1 cellular context compared by ENCODE assay signal in the genomic region with DNA sequence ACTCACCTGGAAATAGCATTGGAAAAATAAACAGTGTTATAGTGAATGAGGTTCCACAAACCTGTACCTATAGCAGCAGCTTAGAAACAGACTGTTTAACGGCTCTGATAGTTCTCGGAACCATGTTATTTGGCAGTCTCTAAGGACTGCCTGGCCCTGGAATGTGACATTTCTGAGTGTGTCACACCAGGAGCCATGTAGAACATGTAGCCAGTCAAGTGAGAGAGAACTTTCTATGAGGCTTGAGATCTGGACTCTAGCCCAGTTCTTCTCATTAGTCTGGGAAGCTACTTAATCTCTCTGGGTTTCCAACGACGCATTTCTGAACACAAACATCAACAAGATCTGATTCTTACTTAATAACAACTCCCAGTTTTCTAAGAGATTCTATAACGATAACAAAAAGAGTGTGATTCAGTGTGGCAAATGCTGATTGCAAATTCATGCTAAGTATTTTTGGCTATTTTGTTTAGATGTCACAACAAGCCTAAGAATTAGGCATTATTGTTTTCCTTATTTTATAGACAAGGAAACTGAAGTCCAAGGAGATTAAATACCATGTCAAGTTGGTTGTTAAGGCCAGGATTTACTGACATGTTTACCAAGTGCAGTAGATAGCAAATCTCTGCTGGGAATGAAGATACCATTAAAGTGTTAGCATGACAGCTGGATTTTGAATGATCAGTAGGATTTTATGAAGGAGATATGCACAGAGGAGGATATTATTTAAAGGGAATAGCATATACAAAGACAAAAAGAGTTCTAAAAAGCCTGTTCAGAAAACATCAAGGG.
TF ChIP-seq lines count a peak whose summit lies in the region.

No MANE protein-coding gene starts in this region.

TF ChIP-seq in GM23338, 12 proteins besides CTCF, POLR2A, EP300 and RAD21 (continued from another document):
- TF ChIP-seq, protein P1, sequence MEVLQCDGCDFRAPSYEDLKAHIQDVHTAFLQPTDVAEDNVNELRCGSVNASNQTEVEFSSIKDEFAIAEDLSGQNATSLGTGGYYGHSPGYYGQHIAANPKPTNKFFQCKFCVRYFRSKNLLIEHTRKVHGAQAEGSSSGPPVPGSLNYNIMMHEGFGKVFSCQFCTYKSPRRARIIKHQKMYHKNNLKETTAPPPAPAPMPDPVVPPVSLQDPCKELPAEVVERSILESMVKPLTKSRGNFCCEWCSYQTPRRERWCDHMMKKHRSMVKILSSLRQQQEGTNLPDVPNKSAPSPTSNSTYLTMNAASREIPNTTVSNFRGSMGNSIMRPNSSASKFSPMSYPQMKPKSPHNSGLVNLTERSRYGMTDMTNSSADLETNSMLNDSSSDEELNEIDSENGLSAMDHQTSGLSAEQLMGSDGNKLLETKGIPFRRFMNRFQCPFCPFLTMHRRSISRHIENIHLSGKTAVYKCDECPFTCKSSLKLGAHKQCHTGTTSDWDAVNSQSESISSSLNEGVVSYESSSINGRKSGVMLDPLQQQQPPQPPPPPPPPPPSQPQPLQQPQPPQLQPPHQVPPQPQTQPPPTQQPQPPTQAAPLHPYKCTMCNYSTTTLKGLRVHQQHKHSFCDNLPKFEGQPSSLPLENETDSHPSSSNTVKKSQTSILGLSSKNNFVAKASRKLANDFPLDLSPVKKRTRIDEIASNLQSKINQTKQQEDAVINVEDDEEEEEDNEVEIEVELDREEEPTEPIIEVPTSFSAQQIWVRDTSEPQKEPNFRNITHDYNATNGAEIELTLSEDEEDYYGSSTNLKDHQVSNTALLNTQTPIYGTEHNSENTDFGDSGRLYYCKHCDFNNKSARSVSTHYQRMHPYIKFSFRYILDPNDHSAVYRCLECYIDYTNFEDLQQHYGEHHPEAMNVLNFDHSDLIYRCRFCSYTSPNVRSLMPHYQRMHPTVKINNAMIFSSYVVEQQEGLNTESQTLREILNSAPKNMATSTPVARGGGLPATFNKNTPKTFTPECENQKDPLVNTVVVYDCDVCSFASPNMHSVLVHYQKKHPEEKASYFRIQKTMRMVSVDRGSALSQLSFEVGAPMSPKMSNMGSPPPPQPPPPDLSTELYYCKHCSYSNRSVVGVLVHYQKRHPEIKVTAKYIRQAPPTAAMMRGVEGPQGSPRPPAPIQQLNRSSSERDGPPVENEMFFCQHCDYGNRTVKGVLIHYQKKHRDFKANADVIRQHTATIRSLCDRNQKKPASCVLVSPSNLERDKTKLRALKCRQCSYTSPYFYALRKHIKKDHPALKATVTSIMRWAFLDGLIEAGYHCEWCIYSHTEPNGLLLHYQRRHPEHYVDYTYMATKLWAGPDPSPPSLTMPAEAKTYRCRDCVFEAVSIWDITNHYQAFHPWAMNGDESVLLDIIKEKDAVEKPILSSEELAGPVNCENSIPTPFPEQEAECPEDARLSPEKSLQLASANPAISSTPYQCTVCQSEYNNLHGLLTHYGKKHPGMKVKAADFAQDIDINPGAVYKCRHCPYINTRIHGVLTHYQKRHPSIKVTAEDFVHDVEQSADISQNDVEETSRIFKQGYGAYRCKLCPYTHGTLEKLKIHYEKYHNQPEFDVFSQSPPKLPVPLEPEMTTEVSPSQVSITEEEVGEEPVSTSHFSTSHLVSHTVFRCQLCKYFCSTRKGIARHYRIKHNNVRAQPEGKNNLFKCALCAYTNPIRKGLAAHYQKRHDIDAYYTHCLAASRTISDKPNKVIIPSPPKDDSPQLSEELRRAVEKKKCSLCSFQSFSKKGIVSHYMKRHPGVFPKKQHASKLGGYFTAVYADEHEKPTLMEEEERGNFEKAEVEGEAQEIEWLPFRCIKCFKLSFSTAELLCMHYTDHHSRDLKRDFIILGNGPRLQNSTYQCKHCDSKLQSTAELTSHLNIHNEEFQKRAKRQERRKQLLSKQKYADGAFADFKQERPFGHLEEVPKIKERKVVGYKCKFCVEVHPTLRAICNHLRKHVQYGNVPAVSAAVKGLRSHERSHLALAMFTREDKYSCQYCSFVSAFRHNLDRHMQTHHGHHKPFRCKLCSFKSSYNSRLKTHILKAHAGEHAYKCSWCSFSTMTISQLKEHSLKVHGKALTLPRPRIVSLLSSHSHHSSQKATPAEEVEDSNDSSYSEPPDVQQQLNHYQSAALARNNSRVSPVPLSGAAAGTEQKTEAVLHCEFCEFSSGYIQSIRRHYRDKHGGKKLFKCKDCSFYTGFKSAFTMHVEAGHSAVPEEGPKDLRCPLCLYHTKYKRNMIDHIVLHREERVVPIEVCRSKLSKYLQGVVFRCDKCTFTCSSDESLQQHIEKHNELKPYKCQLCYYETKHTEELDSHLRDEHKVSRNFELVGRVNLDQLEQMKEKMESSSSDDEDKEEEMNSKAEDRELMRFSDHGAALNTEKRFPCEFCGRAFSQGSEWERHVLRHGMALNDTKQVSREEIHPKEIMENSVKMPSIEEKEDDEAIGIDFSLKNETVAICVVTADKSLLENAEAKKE (CRISPR knock-in tag; IDR thresholded peaks at IDR 0.05) = no peak
- TF ChIP-seq ZNF114 (CRISPR knock-in tag; IDR thresholded peaks at IDR 0.05) (no peak), STAT1 (IDR thresholded peaks at IDR 0.05; ENCODE audit: unreplicated experiment) (no peak), EZH2 (IDR thresholded peaks at IDR 0.05; ENCODE audit: low read depth, unreplicated experiment) (no peak), ZNF331 (CRISPR knock-in tag; IDR thresholded peaks at IDR 0.05; ENCODE audit: low read depth) (no peak), JUNB (IDR thresholded peaks at IDR 0.05; ENCODE audit: unreplicated experiment) (no peak)
- TF ChIP-seq, protein P2, sequence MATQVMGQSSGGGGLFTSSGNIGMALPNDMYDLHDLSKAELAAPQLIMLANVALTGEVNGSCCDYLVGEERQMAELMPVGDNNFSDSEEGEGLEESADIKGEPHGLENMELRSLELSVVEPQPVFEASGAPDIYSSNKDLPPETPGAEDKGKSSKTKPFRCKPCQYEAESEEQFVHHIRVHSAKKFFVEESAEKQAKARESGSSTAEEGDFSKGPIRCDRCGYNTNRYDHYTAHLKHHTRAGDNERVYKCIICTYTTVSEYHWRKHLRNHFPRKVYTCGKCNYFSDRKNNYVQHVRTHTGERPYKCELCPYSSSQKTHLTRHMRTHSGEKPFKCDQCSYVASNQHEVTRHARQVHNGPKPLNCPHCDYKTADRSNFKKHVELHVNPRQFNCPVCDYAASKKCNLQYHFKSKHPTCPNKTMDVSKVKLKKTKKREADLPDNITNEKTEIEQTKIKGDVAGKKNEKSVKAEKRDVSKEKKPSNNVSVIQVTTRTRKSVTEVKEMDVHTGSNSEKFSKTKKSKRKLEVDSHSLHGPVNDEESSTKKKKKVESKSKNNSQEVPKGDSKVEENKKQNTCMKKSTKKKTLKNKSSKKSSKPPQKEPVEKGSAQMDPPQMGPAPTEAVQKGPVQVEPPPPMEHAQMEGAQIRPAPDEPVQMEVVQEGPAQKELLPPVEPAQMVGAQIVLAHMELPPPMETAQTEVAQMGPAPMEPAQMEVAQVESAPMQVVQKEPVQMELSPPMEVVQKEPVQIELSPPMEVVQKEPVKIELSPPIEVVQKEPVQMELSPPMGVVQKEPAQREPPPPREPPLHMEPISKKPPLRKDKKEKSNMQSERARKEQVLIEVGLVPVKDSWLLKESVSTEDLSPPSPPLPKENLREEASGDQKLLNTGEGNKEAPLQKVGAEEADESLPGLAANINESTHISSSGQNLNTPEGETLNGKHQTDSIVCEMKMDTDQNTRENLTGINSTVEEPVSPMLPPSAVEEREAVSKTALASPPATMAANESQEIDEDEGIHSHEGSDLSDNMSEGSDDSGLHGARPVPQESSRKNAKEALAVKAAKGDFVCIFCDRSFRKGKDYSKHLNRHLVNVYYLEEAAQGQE (IDR thresholded peaks at IDR 0.05; ENCODE audit: unreplicated experiment) = no peak
